Comparison of ENCODE assay signal across 1 cellular context in genomic region chr2:166417669-166418068, GRCh38.
TF ChIP-seq lines count a peak whose summit lies in the region.

No MANE protein-coding gene starts in this region.

TF ChIP-seq in K562, 482 proteins besides CTCF, POLR2A, EP300 and RAD21 (continued from another document):
- TF ChIP-seq ZBTB7A (IDR thresholded peaks at IDR 0.05; ENCODE audit: borderline replicate concordance, control insufficient read depth, low read depth, low read length) (no peak), CREB1 (IDR thresholded peaks at IDR 0.05) (no peak), CREB1 (CRISPR knock-in tag; IDR thresholded peaks at IDR 0.05) (peak; percentile 37; the same call in 1 of the 2 replicates), XRCC3 (IDR thresholded peaks at IDR 0.05) (no peak), CREM (IDR thresholded peaks at IDR 0.05; ENCODE audit: low read depth) (peak; percentile 79; the same call in 1 of the 2 replicates), ZNF79 (CRISPR knock-in tag; IDR thresholded peaks at IDR 0.05; ENCODE audit: low read depth) (no peak), ZBTB1 (CRISPR knock-in tag; IDR thresholded peaks at IDR 0.05; ENCODE audit: borderline replicate concordance, low read depth) (no peak), ELF4 (CRISPR knock-in tag; IDR thresholded peaks at IDR 0.05) (no peak), JUND (IDR thresholded peaks at IDR 0.05; ENCODE audit: borderline replicate concordance, low read depth, low read length) (peak; percentile 45; the same call in 1 of the 2 replicates), JUND (tag; IDR thresholded peaks at IDR 0.05; ENCODE audit: borderline replicate concordance, low read depth, low read length) (peak; percentile 29; the same call in 2 of the 3 replicates)
- TF ChIP-seq, protein P1, sequence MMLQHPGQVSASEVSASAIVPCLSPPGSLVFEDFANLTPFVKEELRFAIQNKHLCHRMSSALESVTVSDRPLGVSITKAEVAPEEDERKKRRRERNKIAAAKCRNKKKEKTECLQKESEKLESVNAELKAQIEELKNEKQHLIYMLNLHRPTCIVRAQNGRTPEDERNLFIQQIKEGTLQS (IDR thresholded peaks at IDR 0.05): peak; percentile 42; the same call in 1 of the 2 replicates
- TF ChIP-seq, protein P1 (CRISPR knock-in tag; conservative IDR thresholded peaks at IDR 0.05): no peak
